ENCODE assay signal across 11 cellular contexts in the genomic region with DNA sequence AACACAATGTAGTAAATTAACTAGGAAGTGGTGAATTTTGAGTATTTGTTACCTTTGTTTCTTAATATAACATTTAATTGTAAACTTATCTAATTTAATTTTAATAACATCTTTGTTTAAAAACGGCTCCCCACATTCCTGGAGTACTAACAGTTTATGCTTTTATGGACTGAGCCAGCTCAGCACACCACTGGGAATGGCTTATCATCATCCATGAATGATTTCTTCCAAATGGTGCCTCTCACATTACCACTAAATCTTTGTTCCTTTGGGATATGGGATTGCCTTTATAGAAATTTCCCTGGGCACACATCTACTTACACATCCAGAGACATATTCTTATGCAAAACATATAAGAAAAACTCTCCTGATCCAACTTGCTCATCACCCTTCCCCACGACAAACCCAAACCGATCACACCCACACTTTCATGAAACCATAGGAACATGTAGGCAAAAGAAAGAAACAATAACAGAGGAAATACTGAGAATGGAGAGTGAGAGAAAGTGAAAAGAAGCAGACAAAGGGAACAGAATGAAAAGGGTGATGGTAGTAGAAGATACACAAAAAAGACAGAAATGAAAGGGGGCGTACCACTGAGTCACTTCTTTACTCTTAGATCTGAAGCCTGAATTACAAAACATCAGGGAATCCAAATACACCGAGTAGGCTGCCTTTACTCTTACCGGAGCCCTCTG. TPM values are rescaled to one million over a fixed set of nuclear protein-coding genes. Genes with fewer than 3 reads are reported as not detected.
"Had no signal": no experiment of that assay in that cellular context is flagged by ENCODE, and none has a peak within 500 bp of the region (broad histone marks: within the 10 kb centered on the region; RNA-seq: fewer than 3 reads in every experiment).

No MANE protein-coding gene starts in this region.

- H3K36me3 ChIP-seq: HAP-1 had no signal

- H3K4me1 ChIP-seq: HAP-1 had no signal

- H3K4me1 Mint-ChIP-seq: IgD-negative memory B cell had no signal

- H3K27ac Mint-ChIP-seq: HFFc6, IgD-negative memory B cell had no signal

- DNase-seq: GOT3, H7, HFFc6, KBM-7 had no signal

- ATAC-seq: HCT116, HepG2 had no signal

- H3K4me3 Mint-ChIP-seq: HFFc6, IgD-negative memory B cell had no signal

- H3K9me3 ChIP-seq: HAP-1 had no signal

- H3K36me3 Mint-ChIP-seq: IgD-negative memory B cell had no signal

- H3K27ac ChIP-seq: HL-60 had no signal

- H3K9me3 Mint-ChIP-seq: IgD-negative memory B cell had no signal

- H3K4me3 ChIP-seq: HAP-1 had no signal

RNA-seq across cellular contexts. Expression of a gene that starts 58.5 kb away (rescaled TPM):
- total RNA-seq: H4, H7, HepG2, HFFc6, HT1080 had no signal
- polyA plus RNA-seq: HepG2, IgD-negative memory B cell had no signal
